In genomic region chr9:135989157-135989556, GRCh38 we compare ENCODE assay signal across 2 cellular contexts.
TF ChIP-seq lines count a peak whose summit lies in the region.

No MANE protein-coding gene starts in this region.

TF ChIP-seq in HepG2, 621 proteins besides CTCF, POLR2A, EP300 and RAD21:
- TF ChIP-seq ZNF280B (CRISPR knock-in tag; IDR thresholded peaks at IDR 0.05; ENCODE audit: borderline replicate concordance) (no peak), PATZ1 (CRISPR knock-in tag; IDR thresholded peaks at IDR 0.05) (peak; percentile 71; the same call in 1 of the 2 replicates)
TF ChIP-seq in HepG2: peak in this region for 1.

TF ChIP-seq in endothelial cell of umbilical vein, 7 proteins besides CTCF, POLR2A, EP300 and RAD21:
- TF ChIP-seq MAX (IDR thresholded peaks at IDR 0.05; ENCODE audit: insufficient read depth, insufficient read length) = no peak
- TF ChIP-seq EZH2 (IDR thresholded peaks at IDR 0.05; ENCODE audit: borderline replicate concordance, low read depth, low read length, severe bottlenecking) = no peak
